Comparison of ENCODE assay signal across 8 cellular contexts in the genomic region with DNA sequence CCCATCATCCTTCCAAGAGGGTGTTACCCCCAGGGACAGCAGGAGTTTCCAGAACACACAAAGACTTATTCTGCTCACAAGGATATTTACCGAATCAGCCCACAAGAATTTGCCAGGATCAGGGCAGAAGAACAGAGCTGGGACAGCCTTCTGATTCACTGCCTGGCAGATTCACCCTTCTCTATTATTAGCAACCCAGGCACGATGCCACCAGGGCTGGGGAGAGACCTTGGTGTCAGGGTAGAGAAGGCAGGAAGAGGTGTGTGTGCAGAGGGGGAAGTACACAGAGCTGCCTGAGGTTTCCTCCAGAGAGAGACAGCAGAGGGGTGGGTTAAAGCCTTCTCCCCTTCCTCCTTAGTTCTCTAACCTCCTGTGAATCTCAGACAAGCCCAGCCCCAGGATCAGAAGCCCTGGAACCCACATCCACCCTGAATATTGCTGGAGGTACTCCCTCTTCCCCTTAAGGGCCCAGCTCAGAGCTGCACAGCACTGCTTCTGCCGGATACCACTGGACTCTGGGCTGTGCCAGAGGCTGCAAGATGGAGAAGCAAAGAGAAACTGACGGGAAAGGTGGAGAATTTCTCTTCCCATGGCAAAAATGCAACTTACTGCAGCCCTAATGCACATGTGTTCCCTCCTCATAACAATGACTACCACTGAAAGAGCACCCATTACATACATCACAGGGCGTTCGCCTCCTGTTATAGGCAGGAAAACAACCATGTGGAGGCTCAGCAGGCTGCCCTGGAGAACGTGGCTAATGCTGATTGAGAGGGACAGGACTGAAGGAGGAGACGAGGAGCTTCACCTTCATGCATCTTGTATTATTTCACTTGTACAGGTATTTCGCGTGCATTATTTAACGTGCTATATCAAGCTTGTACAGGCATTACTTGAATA.
DNase-seq lines count a peak whose midpoint lies in the region; ATAC-seq and TF ChIP-seq lines count a peak whose summit lies in the region.

No MANE protein-coding gene starts in this region.

- H3K27ac ChIP-seq in SJSA1 (peak overlapping the region; percentile 28), left ventricle myocardium inferior (replicated peaks) (peak overlapping the region; percentile 91), spleen (peak overlapping the region; percentile 78 to 96 (median 92))

- DNase-seq in COLO829 (ENCODE audit: low spot score) (peak; percentile 98), SJSA1 (ENCODE audit: low read depth in 1 of 2, low spot score in 2 of 2) (peak; percentile 85), amniotic epithelial cell (ENCODE audit: low read depth) (peak; percentile 76), left ventricle myocardium inferior (peak; percentile 83), spleen (peak; percentile 92), T1000 (lab: John Stamatoyannopoulos, UW) (no peak), NCI-H1417 treated with DMSO at 0.1 percent for 48 hours (lab: John Stamatoyannopoulos, UW) (no peak)

- no peaks in the 10 kb centered on the region for H3K36me3 ChIP-seq in SJSA1
- no peaks in the 10 kb centered on the region for H3K36me3 ChIP-seq in left ventricle myocardium inferior
- H3K36me3 ChIP-seq in spleen: peaks cover 0 to 10% (median 0%) of the 10 kb centered on the region in 6 donors

- peak; percentile 42 for ATAC-seq in HG02885 (IDR thresholded peaks at IDR 0.05; ENCODE audit: poor library complexity, unreplicated experiment)

- TF ChIP-seq CTCF in left ventricle myocardium inferior (IDR thresholded peaks at IDR 0.05; ENCODE audit: borderline replicate concordance): no peak
- peak in 2 of 11 experiments; percentile 9 to 23 for TF ChIP-seq CTCF in spleen (IDR thresholded peaks at IDR 0.05 in 8 of 11, conservative IDR thresholded peaks at IDR 0.05 in 3 of 11)

- intact Hi-C loops in left ventricle myocardium inferior (cut with micrococcal nuclease): no loop called here
- intact Hi-C loops in spleen (cut with DNase I; ENCODE audit: low total_unique reads): no loop called here

- no peak overlapping the region for H3K4me3 ChIP-seq in SJSA1
- peak overlapping the region; percentile 37 for H3K4me3 ChIP-seq in left ventricle myocardium inferior
- H3K4me3 ChIP-seq in spleen: peak overlapping the region in 5 of 8 donors; percentile 4 to 63 (median 11)

- TF ChIP-seq POLR2A in spleen (IDR thresholded peaks at IDR 0.05): peak in 1 of 3 donors; percentile 18

- 39 to 48% (median 43%) methylated on average over 11 of the region's 11 CpGs for WGBS in spleen, 5 donors

- no peaks in the 10 kb centered on the region for H3K9me3 ChIP-seq in SJSA1 (replicated peaks)
- H3K9me3 ChIP-seq in left ventricle myocardium inferior (replicated peaks): no peaks in the 10 kb centered on the region
- H3K9me3 ChIP-seq in spleen: no peaks in the 10 kb centered on the region

- H3K27me3 ChIP-seq in SJSA1 (replicated peaks) (no peaks in the 10 kb centered on the region), left ventricle myocardium inferior (ENCODE audit: low read depth) (no peaks in the 10 kb centered on the region), spleen (replicated peaks in 1 of 7) (no peaks in the 10 kb centered on the region)

- peaks cover 41% of the 10 kb centered on the region for H3K4me1 ChIP-seq in SJSA1 (replicated peaks)
- peaks cover 100% of the 10 kb centered on the region for H3K4me1 ChIP-seq in left ventricle myocardium inferior
- H3K4me1 ChIP-seq in spleen: peaks cover 0 to 100% (median 93%) of the 10 kb centered on the region in 6 donors

Comparison
In these comparisons a context has a peak if more than half of its experiments do, and no peak if none do; other contexts are left out.
1. DNase-seq: peak in COLO829 (single experiment), SJSA1 (2 of 2), amniotic epithelial cell (single experiment), left ventricle myocardium inferior (single experiment) and spleen (single experiment); none in T1000 (single experiment) and NCI-H1417 treated with DMSO at 0.1 percent for 48 hours (single experiment).
2. H3K27ac ChIP-seq: peak in every context shown above with its lines; median percentile 92 in spleen; 91 in left ventricle myocardium inferior; 28 in SJSA1.